Comparison of ENCODE assay signal across 19 cellular contexts in the genomic region with DNA sequence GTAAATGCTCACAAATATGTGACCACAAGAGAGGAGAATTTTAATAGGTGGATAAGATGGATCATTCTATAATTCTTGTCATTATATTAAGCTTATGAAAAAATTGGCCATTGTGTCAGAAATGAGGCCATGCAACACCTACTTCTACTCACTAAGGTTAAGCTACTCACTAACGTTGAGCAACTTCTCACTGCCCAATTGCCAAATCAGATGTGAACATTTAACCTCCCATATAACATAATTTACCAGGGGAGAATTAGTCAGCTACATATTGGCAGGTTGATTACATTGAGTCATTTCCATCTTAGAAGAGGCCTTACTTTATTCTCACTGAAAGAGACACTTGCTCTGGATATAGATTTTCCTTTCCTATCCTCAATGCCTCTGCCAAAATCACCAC.
"Had no signal": no experiment of that assay in that cellular context is flagged by ENCODE, and none has a peak within 500 bp of the region (broad histone marks: within the 10 kb centered on the region; RNA-seq: fewer than 3 reads in every experiment).

No MANE protein-coding gene starts in this region.

- DNase-seq: activated CD4-positive, alpha-beta memory T cell treated with anti-CD3 and anti-CD28 coated beads for 36 hours; activated CD4-positive, alpha-beta T cell treated with anti-CD3 and anti-CD28 coated beads for 48 hours; activated effector memory CD4-positive, alpha-beta T cell treated with anti-CD3 and anti-CD28 coated beads, Interleukin-2, amount 50 U/mL, for 16 hours; activated naive CD4-positive, alpha-beta T cell treated with anti-CD3 and anti-CD28 coated beads, Interleukin-2, amount 10 ng/mL, durations not matched to agents 7 days and 5 days; activated T-cell treated with anti-CD3 and anti-CD28 coated beads, Interleukin-2, amount 50 U/mL, for 72 hours; amygdala; cortex of kidney; endodermal cell; heart left ventricle; islet precursor cell; left colon; mesenchymal stem cell; nucleus accumbens; stimulated activated CD4-positive, alpha-beta T cell treated with anti-CD3 and anti-CD28 coated beads, Interleukin-4, amount 100 ng/mL, for 1 hour; stimulated activated naive CD4-positive, alpha-beta T cell had no signal

- H3K4me1 ChIP-seq: heart left ventricle had no signal

- H3K27ac ChIP-seq: cardiac muscle cell, epithelial cell of prostate, heart left ventricle, thoracic aorta had no signal

- H3K9me3 ChIP-seq: thoracic aorta had no signal

- H3K4me3 ChIP-seq: cardiac muscle cell, heart left ventricle, thoracic aorta had no signal

- ATAC-seq: activated T-cell treated with anti-CD3 and anti-CD28 coated beads, Interleukin-2, amount 50 U/mL, for 72 hours; heart left ventricle; left colon; sciatic nerve had no signal

- H3K36me3 ChIP-seq: cardiac muscle cell, heart left ventricle, thoracic aorta had no signal

- H3K27me3 ChIP-seq: cardiac muscle cell, heart left ventricle had no signal
